ENCODE assay signal across 24 cellular contexts in the genomic region with DNA sequence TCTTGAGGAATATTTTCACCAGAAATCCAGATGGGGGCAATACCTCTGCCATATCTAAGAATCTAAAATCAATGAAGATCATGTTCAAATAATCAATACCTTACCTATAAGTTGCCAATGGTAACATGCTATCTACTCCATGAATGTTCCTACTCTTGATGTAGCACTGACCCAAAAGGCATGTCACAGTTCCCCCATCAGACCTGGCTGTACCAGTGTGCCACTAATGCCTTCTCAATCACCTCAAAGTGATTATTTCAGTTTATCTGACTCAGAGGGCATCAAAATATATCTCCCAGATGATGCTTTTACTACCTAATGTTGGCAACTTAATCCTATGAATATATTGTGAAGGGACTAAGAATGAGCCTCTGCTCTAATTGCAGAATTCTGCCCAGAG.
"Had no signal": no experiment of that assay in that cellular context is flagged by ENCODE, and none has a peak within 500 bp of the region (broad histone marks: within the 10 kb centered on the region; RNA-seq: fewer than 3 reads in every experiment).

No MANE protein-coding gene starts in this region.

- H3K9me3 Mint-ChIP-seq: dendritic cell treated with granulocyte-macrophage colony-stimulating factor and Interleukin-4, amounts not matched to agents 40 ng/mL and 50 ng/mL, for 4 days; immature natural killer cell; naive thymus-derived CD8-positive, alpha-beta T cell; stimulated activated naive CD8-positive, alpha-beta T cell treated with anti-CD3 and anti-CD28 coated beads, Interleukin-15, amount 100 ng/mL, for 72 hours; T-cell; T-helper 2 cell treated with Interferon-gamma antibody and Interleukin-4, amounts not matched to agents 5 μg/mL and 100 μg/mL, for 36 hours had no signal

- H3K9me3 ChIP-seq: adrenal gland, ascending aorta, lower lobe of right lung, neutrophil, pancreas, psoas muscle, right atrium auricular region, tibial artery had no signal

- H3K27me3 Mint-ChIP-seq: dendritic cell treated with granulocyte-macrophage colony-stimulating factor and Interleukin-4, amounts not matched to agents 40 ng/mL and 50 ng/mL, for 4 days; naive thymus-derived CD8-positive, alpha-beta T cell; stimulated activated naive CD8-positive, alpha-beta T cell treated with anti-CD3 and anti-CD28 coated beads, Interleukin-15, amount 100 ng/mL, for 72 hours; T-cell had no signal

- H3K27ac ChIP-seq: adrenal gland, ascending aorta, brain microvascular endothelial cell, foreskin keratinocyte, lower lobe of right lung, neutrophil, pancreas, psoas muscle, right atrium auricular region, tibial artery, WERI-Rb-1 had no signal

- H3K4me3 Mint-ChIP-seq: dendritic cell treated with granulocyte-macrophage colony-stimulating factor and Interleukin-4, amounts not matched to agents 40 ng/mL and 50 ng/mL, for 4 days; immature natural killer cell; naive thymus-derived CD8-positive, alpha-beta T cell; stimulated activated naive CD8-positive, alpha-beta T cell treated with anti-CD3 and anti-CD28 coated beads, Interleukin-15, amount 100 ng/mL, for 72 hours; T-cell; T-helper 2 cell treated with Interferon-gamma antibody and Interleukin-4, amounts not matched to agents 5 μg/mL and 100 μg/mL, for 36 hours had no signal

- H3K4me3 ChIP-seq: adrenal gland, ascending aorta, lower lobe of right lung, pancreas, psoas muscle, right atrium auricular region, tibial artery had no signal

- DNase-seq: activated CD4-positive, CD25-positive, alpha-beta regulatory T cell treated with anti-CD3 and anti-CD28 coated beads, Interleukin-2, amount 50 U/mL, for 72 hours; activated effector memory CD4-positive, alpha-beta T cell treated with Interleukin-2 at 50 U/mL for 16 hours; activated naive CD4-positive, alpha-beta T cell treated with anti-CD3 and anti-CD28 coated beads, Interleukin-2, amount 50 U/mL, for 16 hours; adrenal gland; brain microvascular endothelial cell; caudate nucleus; effector CD4-positive, alpha-beta T cell; foreskin keratinocyte; immature natural killer cell; lower lobe of right lung; naive thymus-derived CD8-positive, alpha-beta T cell; pancreas; psoas muscle; stimulated activated CD4-positive, alpha-beta T cell treated with anti-CD3 and anti-CD28 coated beads, Interleukin-4, amount 100 ng/mL, for 24 hours; stimulated activated naive CD8-positive, alpha-beta T cell treated with anti-CD3 and anti-CD28 coated beads, Interleukin-15, amount 100 ng/mL, for 72 hours; T-cell; tibial artery; WERI-Rb-1 had no signal

- H3K27ac Mint-ChIP-seq: dendritic cell treated with granulocyte-macrophage colony-stimulating factor and Interleukin-4, amounts not matched to agents 40 ng/mL and 50 ng/mL, for 4 days; T-cell; T-helper 2 cell treated with Interferon-gamma antibody and Interleukin-4, amounts not matched to agents 5 μg/mL and 100 μg/mL, for 36 hours had no signal

- FAIRE-seq: pancreas had no signal

- H3K4me1 ChIP-seq: psoas muscle had no signal

- H3K27me3 ChIP-seq: adrenal gland, ascending aorta, brain microvascular endothelial cell, foreskin keratinocyte, neutrophil, pancreas, right atrium auricular region, tibial artery had no signal

- ATAC-seq: foreskin keratinocyte; left lobe of liver; lower lobe of right lung; naive thymus-derived CD8-positive, alpha-beta T cell; pancreas; stimulated activated naive CD8-positive, alpha-beta T cell treated with anti-CD3 and anti-CD28 coated beads, Interleukin-15, amount 100 ng/mL, for 72 hours; T-cell had no signal
